39 cellular contexts compared by ENCODE assay signal in genomic region chr17:50875074-50875473, GRCh38. TPM values are rescaled to one million over a fixed set of nuclear protein-coding genes. Genes with fewer than 3 reads are reported as not detected.
"Had no signal": no experiment of that assay in that cellular context is flagged by ENCODE, and none has a peak within 500 bp of the region (broad histone marks: within the 10 kb centered on the region; RNA-seq: fewer than 3 reads in every experiment).

No MANE protein-coding gene starts in this region.

- H3K36me3 ChIP-seq: MG63 had no signal

- H3K27me3 ChIP-seq: MG63 had no signal

- H3K4me3 ChIP-seq: MG63 had no signal

- DNase-seq: Karpas-422, Kasumi-1, MG63, MM.1S, MV-4-11, NCI-H1048, NCI-H1092, NCI-H1092 treated with DMSO at 0.1 percent for 48 hours, NCI-H1105, NCI-H1105 treated with DMSO at 0.1 percent for 48 hours, NCI-H1417, NCI-H1417 treated with DMSO at 0.1 percent for 48 hours, NCI-H1436, NCI-H1436 treated with DMSO at 0.1 percent for 48 hours, NCI-H146, NCI-H1694, NCI-H1694 treated with DMSO at 0.1 percent for 48 hours, NCI-H187, NCI-H187 treated with DMSO at 0.1 percent for 48 hours, NCI-H1930, NCI-H2029, NCI-H2029 treated with DMSO at 0.1 percent for 48 hours, NCI-H2081, NCI-H2081 treated with DMSO at 0.1 percent for 48 hours, NCI-H2107, NCI-H2171, NCI-H2171 treated with DMSO at 0.1 percent for 48 hours, NCI-H2227 treated with DMSO at 0.1 percent for 48 hours, NCI-H226, NCI-H345, NCI-H446, NCI-H446 treated with DMSO at 0.1 percent for 48 hours, NCI-H510A, NCI-H510A treated with DMSO at 0.1 percent for 48 hours, NCI-H524 had no signal

RNA-seq across cellular contexts. Expression of gene WFIKKN2, which starts 39.7 kb away (rescaled TPM):
- total RNA-seq: LHCN-M2, M059J, MCF 10A, NCI-H460 had no signal
